8 cellular contexts compared by ENCODE assay signal in genomic region chr9:122092611-122093506, GRCh38. TPM values are rescaled to one million over a fixed set of nuclear protein-coding genes. Genes with fewer than 3 reads are reported as not detected.
DNase-seq lines count a peak whose midpoint lies in the region; ATAC-seq and TF ChIP-seq lines count a peak whose summit lies in the region.

Gene TTLL11, minus strand, starts transcription at chr9:122093308. Its CDS starts 160 bp downstream, at chr9:122093148.

- H3K36me3 Mint-ChIP-seq in CD4-positive, alpha-beta memory T cell, result peaks cover 4 to 10% of the 10 kb centered on the region in 2 donors
- H3K36me3 Mint-ChIP-seq in activated CD8-positive, alpha-beta T cell treated with anti-CD3 and anti-CD28 coated beads for 36 hours (ENCODE audit: low read depth), result no peaks in the 10 kb centered on the region

- H3K27me3 Mint-ChIP-seq in CD4-positive, alpha-beta memory T cell, result peaks cover 0 to 3% of the 10 kb centered on the region in 2 donors
- peaks cover 8% of the 10 kb centered on the region for H3K27me3 Mint-ChIP-seq in activated CD8-positive, alpha-beta T cell treated with anti-CD3 and anti-CD28 coated beads for 36 hours

- H3K27ac ChIP-seq in CD4-positive, alpha-beta memory T cell (ENCODE audit: low read depth, low read length), result peak within 1 kb of the TSS; percentile 48

- peak within 1 kb of the TSS; percentile 56 to 62 for H3K4me3 ChIP-seq in CD4-positive, alpha-beta memory T cell (ENCODE audit: low read length in 2 of 2)

- H3K9me3 Mint-ChIP-seq in CD4-positive, alpha-beta memory T cell, result no peaks in the 10 kb centered on the region
- H3K9me3 Mint-ChIP-seq in activated CD8-positive, alpha-beta T cell treated with anti-CD3 and anti-CD28 coated beads for 36 hours, result no peaks in the 10 kb centered on the region

- POLR2A ChIA-PET in CD4-positive, alpha-beta memory T cell (lab: Charles Lee; ENCODE audit: partially characterized antibody), result interaction anchor here (0.9 kb wide), 1 partner anchor 172 kb away, joined by 3 read pairs; the partner anchor contains the start of genes MRRF and RBM18
- POLR2A ChIA-PET in activated CD8-positive, alpha-beta T cell treated with anti-CD3 and anti-CD28 coated beads for 36 hours (lab: Charles Lee), result interaction anchor here (0.6 to 2.0 kb wide), 5 partner anchors 10 to 286 kb away, joined by 3 to 7 read pairs (median 3); no protein-coding TSS in a partner anchor

- peak within 1 kb of the TSS; percentile 87 to 97 (median 93) for H3K4me3 Mint-ChIP-seq in CD4-positive, alpha-beta memory T cell
- H3K4me3 Mint-ChIP-seq in activated CD8-positive, alpha-beta T cell treated with anti-CD3 and anti-CD28 coated beads for 36 hours, result peak within 1 kb of the TSS; percentile 82

- H3K27me3 ChIP-seq in CD4-positive, alpha-beta memory T cell (ENCODE audit: insufficient read depth, low read length), result no peaks in the 10 kb centered on the region

- no peaks in the 10 kb centered on the region for H3K36me3 ChIP-seq in CD4-positive, alpha-beta memory T cell (ENCODE audit: insufficient read depth, low read length)

- H3K9me3 ChIP-seq in CD4-positive, alpha-beta memory T cell (ENCODE audit: control insufficient read depth in 1 of 2, low read length in 2 of 2), result no peaks in the 10 kb centered on the region

- intact Hi-C loops in CD4-positive, alpha-beta memory T cell (cut with micrococcal nuclease), result loop anchor here (1.0 kb wide), 3 partner anchors 66 to 735 kb away; partner anchors contain the start of genes MORN5, MRRF, NDUFA8 and PDCL
- intact Hi-C loops in activated CD8-positive, alpha-beta T cell treated with anti-CD3 and anti-CD28 coated beads for 36 hours (cut with micrococcal nuclease), result no loop called here

- peak; percentile 95 to 97 (median 96) for DNase-seq in CD4-positive, alpha-beta memory T cell
- DNase-seq in HK-2 (ENCODE audit: unreplicated experiment) (peak; percentile 93), NCI-H82 treated with DMSO at 0.1 percent for 48 hours (lab: John Stamatoyannopoulos, UW; ENCODE audit: unreplicated experiment) (peak; percentile 62), lung microvascular endothelial cell (ENCODE audit: low read depth in 2 of 2) (peak; percentile 96 to 97)
- DNase-seq in activated CD8-positive, alpha-beta T cell treated with anti-CD3 and anti-CD28 coated beads for 36 hours, result peak; percentile 98
- peak; percentile 98 for DNase-seq in effector CD4-positive, alpha-beta T cell
- peak; percentile 91 to 94 (median 93) for DNase-seq in stimulated activated CD4-positive, alpha-beta T cell treated with anti-CD3 and anti-CD28 coated beads, TNF-alpha, amount 100 ng/mL, for 4 hours (ENCODE audit: low read depth in 3 of 3)

- H3K4me1 ChIP-seq in CD4-positive, alpha-beta memory T cell (ENCODE audit: insufficient read depth, low read length), result peaks cover 30% of the 10 kb centered on the region

- H3K27ac Mint-ChIP-seq in CD4-positive, alpha-beta memory T cell, result peak within 1 kb of the TSS; percentile 63 to 94 (median 88)
- H3K27ac Mint-ChIP-seq in activated CD8-positive, alpha-beta T cell treated with anti-CD3 and anti-CD28 coated beads for 36 hours, result peak within 1 kb of the TSS; percentile 53

- ATAC-seq in GM19455 (IDR thresholded peaks at IDR 0.05; ENCODE audit: unreplicated experiment), result peak; percentile 96
- ATAC-seq in activated CD8-positive, alpha-beta T cell treated with anti-CD3 and anti-CD28 coated beads for 36 hours, result peak; percentile 95

- peaks cover 34 to 57% (median 39%) of the 10 kb centered on the region in 4 donors for H3K4me1 Mint-ChIP-seq in CD4-positive, alpha-beta memory T cell
- H3K4me1 Mint-ChIP-seq in activated CD8-positive, alpha-beta T cell treated with anti-CD3 and anti-CD28 coated beads for 36 hours (ENCODE audit: low read depth), result peaks cover 25% of the 10 kb centered on the region

- CTCF ChIA-PET in CD4-positive, alpha-beta memory T cell (lab: Charles Lee; ENCODE audit: partially characterized antibody), result interaction anchor here (1.1 to 7.1 kb wide), 4 partner anchors 30 to 260 kb away, joined by 3 to 160 read pairs (median 5); no protein-coding TSS in a partner anchor
- CTCF ChIA-PET in activated CD8-positive, alpha-beta T cell treated with anti-CD3 and anti-CD28 coated beads for 36 hours (lab: Charles Lee), result interaction anchor here (1.1 to 2.7 kb wide), 4 partner anchors 29 to 258 kb away, joined by 3 to 17 read pairs (median 4); no protein-coding TSS in a partner anchor

- no peak for TF ChIP-seq CTCF in activated CD8-positive, alpha-beta T cell treated with anti-CD3 and anti-CD28 coated beads for 36 hours (IDR thresholded peaks at IDR 0.05)

RNA-seq across cellular contexts. Expression of gene TTLL11, which starts in this region (rescaled TPM):
- 1 to 10 TPM; 2.9 to 3.2 TPM for total RNA-seq in CD4-positive, alpha-beta memory T cell
- polyA plus RNA-seq in CD4-positive, alpha-beta memory T cell, result 1 to 10 TPM; 2.7 to 7.8 TPM
- 1 to 10 TPM in 1 of 2 experiments, under 1 TPM in 1; 0.56 to 1.4 TPM for total RNA-seq in activated CD8-positive, alpha-beta T cell treated with anti-CD3 and anti-CD28 coated beads for 36 hours
- 1.5 and 3.0 TPM in 2 replicates for total RNA-seq in lung microvascular endothelial cell

Comparison
In these comparisons a context has a peak if more than half of its experiments do, and no peak if none do; other contexts are left out.
1. Peak in every context shown above with its lines: DNase-seq, ATAC-seq, H3K4me3 ChIP-seq and H3K27ac ChIP-seq.